Comparison of ENCODE assay signal across 27 cellular contexts in the genomic region with DNA sequence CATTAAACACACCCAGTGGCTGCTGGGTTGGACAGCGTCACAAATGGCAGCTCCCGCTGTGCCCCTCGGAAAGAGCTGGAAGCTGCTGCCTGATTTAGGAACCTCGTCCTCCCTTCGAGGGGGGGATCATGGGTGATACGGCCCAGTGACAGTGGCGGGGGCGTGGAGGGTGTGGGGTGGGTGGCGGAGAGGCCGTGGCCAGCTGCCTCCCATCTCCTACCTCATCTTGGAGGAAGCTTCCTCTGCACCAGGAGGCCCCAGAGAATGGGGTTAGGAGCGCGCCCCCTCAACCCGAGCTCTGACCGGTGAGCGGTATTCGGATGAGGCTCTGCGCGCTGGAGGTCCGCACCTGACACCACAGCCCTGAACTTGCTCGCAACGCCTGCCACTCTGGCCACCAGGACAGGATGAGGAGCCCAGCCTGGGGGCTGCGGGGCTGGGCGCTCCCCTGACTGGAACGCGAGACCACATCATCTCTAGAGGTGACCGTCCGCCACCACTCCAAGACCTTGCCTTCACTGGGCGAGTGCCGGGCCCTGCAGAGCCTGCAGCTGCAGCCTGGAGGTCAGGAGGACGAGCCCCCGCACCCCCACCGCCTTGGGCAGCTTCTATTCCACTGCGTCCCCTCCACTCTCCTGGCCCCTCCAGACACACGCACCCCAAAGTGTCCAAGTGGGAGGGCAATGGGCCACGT.
"Had no signal": no experiment of that assay in that cellular context is flagged by ENCODE, and none has a peak within 500 bp of the region (broad histone marks: within the 10 kb centered on the region; RNA-seq: fewer than 3 reads in every experiment).

No MANE protein-coding gene starts in this region.

- H3K36me3 Mint-ChIP-seq: naive B cell; naive thymus-derived CD8-positive, alpha-beta T cell; natural killer cell treated with Interleukin-12 subunit alpha and Interleukin-12 subunit beta and Interleukin-15 and Interleukin-18, amount 100 ng/mL, for 72 hours; stimulated activated effector memory CD8-positive, alpha-beta T cell treated with anti-CD3 and anti-CD28 coated beads, Interleukin-12 subunit alpha, Interleukin-12 subunit beta, amount 100 ng/mL, for 72 hours; type B pancreatic cell had no signal

- DNase-seq: naive B cell; naive thymus-derived CD8-positive, alpha-beta T cell; nephron progenitor cell; occipital lobe; pancreas; psoas muscle; right cardiac atrium; right lobe of liver; sigmoid colon; small intestine; stimulated activated CD4-positive, alpha-beta T cell treated with anti-CD3 and anti-CD28 coated beads, Interleukin-15, amount 100 ng/mL, for 24 hours; stimulated activated CD4-positive, alpha-beta T cell treated with anti-CD3 and anti-CD28 coated beads, Interleukin-2, amount 100 ng/mL, for 24 hours; stimulated activated CD4-positive, alpha-beta T cell treated with anti-CD3 and anti-CD28 coated beads, Interleukin-2, amount 100 ng/mL, for 48 hours; stimulated activated CD4-positive, alpha-beta T cell treated with anti-CD3 and anti-CD28 coated beads, Interleukin-4, amount 100 ng/mL, for 24 hours; stimulated activated naive CD4-positive, alpha-beta T cell; stimulated activated naive CD8-positive, alpha-beta T cell treated with anti-CD3 and anti-CD28 coated beads, Interleukin-15, amount 100 ng/mL, for 72 hours; stimulated activated naive CD8-positive, alpha-beta T cell treated with anti-CD3 and anti-CD28 coated beads, Interleukin-15, Interleukin-2, amounts not matched to agents 100 U/mL and 50 U/mL, for 24 hours; testis; tibial artery; transverse colon; upper lobe of right lung; uterus had no signal

- H3K27me3 ChIP-seq: pancreas, right lobe of liver, testis, uterus had no signal

- H3K4me3 Mint-ChIP-seq: naive B cell; naive thymus-derived CD8-positive, alpha-beta T cell; natural killer cell treated with Interleukin-12 subunit alpha and Interleukin-12 subunit beta and Interleukin-15 and Interleukin-18, amount 100 ng/mL, for 72 hours; nephron progenitor cell; neural crest cell; stimulated activated effector memory CD8-positive, alpha-beta T cell treated with anti-CD3 and anti-CD28 coated beads, Interleukin-12 subunit alpha, Interleukin-12 subunit beta, amount 100 ng/mL, for 72 hours; stimulated activated naive CD8-positive, alpha-beta T cell treated with anti-CD3 and anti-CD28 coated beads, Interleukin-15, amount 100 ng/mL, for 72 hours; type B pancreatic cell had no signal

- H3K4me3 ChIP-seq: pancreas, psoas muscle, right lobe of liver, sigmoid colon, suprapubic skin, testis, tibial artery, transverse colon, upper lobe of right lung, uterus had no signal

- FAIRE-seq: pancreas, small intestine had no signal

- H3K4me1 Mint-ChIP-seq: nephron progenitor cell, neural crest cell had no signal

- H3K9me3 Mint-ChIP-seq: naive B cell; naive thymus-derived CD8-positive, alpha-beta T cell; natural killer cell treated with Interleukin-12 subunit alpha and Interleukin-12 subunit beta and Interleukin-15 and Interleukin-18, amount 100 ng/mL, for 72 hours; nephron progenitor cell; neural crest cell; stimulated activated effector memory CD8-positive, alpha-beta T cell treated with anti-CD3 and anti-CD28 coated beads, Interleukin-12 subunit alpha, Interleukin-12 subunit beta, amount 100 ng/mL, for 72 hours; stimulated activated naive CD8-positive, alpha-beta T cell treated with anti-CD3 and anti-CD28 coated beads, Interleukin-15, amount 100 ng/mL, for 72 hours; type B pancreatic cell had no signal

- H3K9me3 ChIP-seq: pancreas, psoas muscle, right lobe of liver, sigmoid colon, suprapubic skin, testis, tibial artery, transverse colon, upper lobe of right lung, uterus had no signal

- ATAC-seq: naive thymus-derived CD8-positive, alpha-beta T cell; natural killer cell treated with Interleukin-12 subunit alpha and Interleukin-12 subunit beta and Interleukin-15 and Interleukin-18, amount 100 ng/mL, for 72 hours; right cardiac atrium; right lobe of liver; stimulated activated effector memory CD8-positive, alpha-beta T cell treated with anti-CD3 and anti-CD28 coated beads, Interleukin-12 subunit alpha, Interleukin-12 subunit beta, amount 100 ng/mL, for 72 hours; stimulated activated naive CD8-positive, alpha-beta T cell treated with anti-CD3 and anti-CD28 coated beads, Interleukin-15, amount 100 ng/mL, for 72 hours; stimulated activated naive CD8-positive, alpha-beta T cell treated with anti-CD3 and anti-CD28 coated beads, Interleukin-15, Interleukin-2, amounts not matched to agents 100 U/mL and 50 U/mL, for 24 hours; upper lobe of right lung had no signal

- H3K27ac ChIP-seq: pancreas, psoas muscle, right lobe of liver, sigmoid colon, suprapubic skin, testis, tibial artery, transverse colon, upper lobe of right lung, uterus had no signal

- H3K27ac Mint-ChIP-seq: naive B cell; natural killer cell treated with Interleukin-12 subunit alpha and Interleukin-12 subunit beta and Interleukin-15 and Interleukin-18, amount 100 ng/mL, for 72 hours; stimulated activated effector memory CD8-positive, alpha-beta T cell treated with anti-CD3 and anti-CD28 coated beads, Interleukin-12 subunit alpha, Interleukin-12 subunit beta, amount 100 ng/mL, for 72 hours; stimulated activated naive CD8-positive, alpha-beta T cell treated with anti-CD3 and anti-CD28 coated beads, Interleukin-15, amount 100 ng/mL, for 72 hours; type B pancreatic cell had no signal

- H3K27me3 Mint-ChIP-seq: natural killer cell treated with Interleukin-12 subunit alpha and Interleukin-12 subunit beta and Interleukin-15 and Interleukin-18, amount 100 ng/mL, for 72 hours; type B pancreatic cell had no signal

- H3K4me1 ChIP-seq: pancreas, psoas muscle, right lobe of liver, sigmoid colon, suprapubic skin, tibial artery, transverse colon, upper lobe of right lung, uterus had no signal

- H3K36me3 ChIP-seq: pancreas, right lobe of liver, sigmoid colon, suprapubic skin, tibial artery, transverse colon, upper lobe of right lung, uterus had no signal
